10 cellular contexts compared by ENCODE assay signal in the genomic region with DNA sequence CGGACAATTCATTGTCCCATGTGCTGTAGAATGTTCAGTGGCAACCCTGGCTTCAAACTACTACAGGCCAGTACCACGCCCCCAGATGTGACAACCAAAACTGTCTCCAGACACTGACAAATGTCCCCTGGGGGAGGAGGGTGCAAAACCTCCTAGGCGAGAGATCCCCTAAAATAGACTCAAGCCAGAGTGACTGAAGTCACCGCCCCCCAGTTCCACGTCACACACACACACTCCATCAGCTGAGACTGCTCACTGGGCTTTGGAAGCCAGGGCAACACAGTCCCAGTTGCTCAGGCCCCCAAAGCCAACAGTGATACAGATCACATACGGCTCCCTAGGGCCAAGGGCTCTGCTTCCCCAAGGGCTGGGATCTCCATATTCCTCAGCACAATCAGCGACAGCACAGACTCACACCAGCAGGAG. TPM values are rescaled to one million over a fixed set of nuclear protein-coding genes. Genes with fewer than 3 reads are reported as not detected.
DNase-seq lines count a peak whose midpoint lies in the region; ATAC-seq, FAIRE-seq and TF ChIP-seq lines count a peak whose summit lies in the region.
"Had no signal": no experiment of that assay in that cellular context is flagged by ENCODE, and none has a peak within 500 bp of the region (broad histone marks: within the 10 kb centered on the region; RNA-seq: fewer than 3 reads in every experiment).

No MANE protein-coding gene starts in this region.

- H3K4me1 Mint-ChIP-seq in glutamatergic neuron (ENCODE audit: low read depth, unreplicated experiment), result peaks cover 52% of the 10 kb centered on the region

- no peak overlapping the region for H3K27ac Mint-ChIP-seq in glutamatergic neuron (ENCODE audit: unreplicated experiment)

- no peak overlapping the region for H3K27ac ChIP-seq in mammary epithelial cell (ENCODE audit: insufficient read depth, low read depth, low read length)

- no peaks in the 10 kb centered on the region for H3K27me3 ChIP-seq in mammary epithelial cell (ENCODE audit: insufficient read depth, low read length)

- dilution Hi-C loops in mammary epithelial cell (cut with HindIII; ENCODE audit: low sequenced_read_pairs), result no loop called here

- H3K4me3 Mint-ChIP-seq in glutamatergic neuron (ENCODE audit: unreplicated experiment), result peak overlapping the region; percentile 5

- H4K20me1 ChIP-seq in mammary epithelial cell (ENCODE audit: insufficient read depth, low read length), result no peaks in the 10 kb centered on the region

- no peaks in the 10 kb centered on the region for H3K36me3 ChIP-seq in mammary epithelial cell (ENCODE audit: insufficient read depth, low read length)
- H3K36me3 ChIP-seq: HAP-1 had no signal

- no peak for FAIRE-seq in urothelium cell line (lab: Jason Lieb, UNC)
- FAIRE-seq: islet of Langerhans had no signal

- H3K9me3 Mint-ChIP-seq in glutamatergic neuron (ENCODE audit: unreplicated experiment), result peaks cover 6% of the 10 kb centered on the region

- in situ Hi-C loops in mammary epithelial cell (cut with MboI; ENCODE audit: low sequenced_read_pairs in 2 of 2), result no loop called here

- peaks cover 11% of the 10 kb centered on the region for H3K27me3 Mint-ChIP-seq in glutamatergic neuron (ENCODE audit: unreplicated experiment)

- peaks cover 16% of the 10 kb centered on the region for H3K79me2 ChIP-seq in mammary epithelial cell (ENCODE audit: insufficient read depth, low read length)

- CTCF ChIA-PET in GM10248 (lab: Yijun Ruan, JAX), result interaction anchor here (1.3 to 2.0 kb wide), 2 partner anchors 19 to 115 kb away, joined by 5 read pairs; a partner anchor contains a TSS
- CTCF ChIA-PET in mammary epithelial cell (lab: Charles Lee; ENCODE audit: low non-redundant PET), result no interaction called here

- ATAC-seq in GM19452 (IDR thresholded peaks at IDR 0.05; ENCODE audit: unreplicated experiment) (peak; percentile 68), HG03469 (IDR thresholded peaks at IDR 0.05; ENCODE audit: unreplicated experiment) (peak; percentile 39)

- POLR2A ChIA-PET in GM10248 (lab: Yijun Ruan, JAX), result interaction anchor here (0.6 to 1.0 kb wide), 2 partner anchors 19 to 49 kb away, joined by 3 to 5 read pairs; a partner anchor contains a TSS

- no peak overlapping the region for H2AFZ ChIP-seq in mammary epithelial cell (ENCODE audit: low read depth, low read length)

- intact Hi-C loops in mammary epithelial cell (cut with micrococcal nuclease), result no loop called here

- H3K9me3 ChIP-seq in mammary epithelial cell (replicated peaks; ENCODE audit: insufficient read depth, low read length), result no peaks in the 10 kb centered on the region
- H3K9me3 ChIP-seq: HAP-1 had no signal

- no TSS peak for BruUV-seq in mammary epithelial cell (replicated peaks; lab: Mats Ljungman, UMichigan)

- peak; percentile 80 for DNase-seq in GM10248 (ENCODE audit: extremely low spot score)
- peak; percentile 28 for DNase-seq in glutamatergic neuron
- DNase-seq in urothelium cell line (ENCODE audit: low spot score), result no peak
- no peak for DNase-seq in mammary epithelial cell
- no peak for DNase-seq in activated gamma-delta T cell treated with Interleukin-2 at 50 U/mL for 16 hours
- DNase-seq in NK-92 (lab: John Stamatoyannopoulos, UW; ENCODE audit: unreplicated experiment), result no peak

- no peak overlapping the region for H3K9ac ChIP-seq in mammary epithelial cell (ENCODE audit: insufficient read depth, low read length)

- no peak overlapping the region for H3K4me3 ChIP-seq in mammary epithelial cell (replicated peaks in 1 of 3; ENCODE audit: insufficient read depth in 1 of 3, low read depth in 2 of 3, low read length in 3 of 3)
- H3K4me3 ChIP-seq: HAP-1 had no signal

- WGBS in mammary epithelial cell (ENCODE audit: low coverage, missing lambda C conversion rate), result 96% methylated on average over 4 of the region's 7 CpGs

- no peaks in the 10 kb centered on the region for H3K4me1 ChIP-seq in mammary epithelial cell (ENCODE audit: insufficient read depth, low read length)

- no peak for TF ChIP-seq CTCF in GM10248 (IDR thresholded peaks at IDR 0.05; ENCODE audit: control extremely low read depth, extremely low read depth, low read depth, missing control alignments)
- no peak for TF ChIP-seq CTCF in glutamatergic neuron (IDR thresholded peaks at IDR 0.05; ENCODE audit: partially characterized antibody, unreplicated experiment)
- no peak for TF ChIP-seq CTCF in mammary epithelial cell (conservative IDR thresholded peaks at IDR 0.05 in 1 of 2, IDR thresholded peaks at IDR 0.05 in 1 of 2; ENCODE audit: extremely low read depth in 1 of 2, insufficient read depth in 1 of 2, low read depth in 1 of 2, low read length in 2 of 2)

- H3K36me3 Mint-ChIP-seq in glutamatergic neuron (ENCODE audit: unreplicated experiment), result peaks cover 15% of the 10 kb centered on the region

- H3K4me2 ChIP-seq in mammary epithelial cell (ENCODE audit: insufficient read depth, low read depth, low read length), result no peak overlapping the region

RNA-seq across cellular contexts. Expression of a gene that starts 19.1 kb away (rescaled TPM):
- 90.6 TPM for total RNA-seq in glutamatergic neuron (ENCODE audit: unreplicated experiment)
- total RNA-seq in mammary epithelial cell, result 10 to 100 TPM; 18.4 to 20.2 TPM
- 8.9 TPM for polyA plus RNA-seq in mammary epithelial cell
- polyA minus RNA-seq in mammary epithelial cell, result 12.6 TPM

Comparison
In these comparisons a context has a peak if more than half of its experiments do, and no peak if none do; other contexts are left out.
1. DNase-seq: peak in GM10248 (single experiment) and glutamatergic neuron (single experiment); none in urothelium cell line (single experiment), mammary epithelial cell (single experiment), activated gamma-delta T cell treated with Interleukin-2 at 50 U/mL for 16 hours (single experiment) and NK-92 (single experiment).